Comparison of ENCODE assay signal across 12 cellular contexts in genomic region chr1:209746469-209747269, GRCh38. TPM values are rescaled to one million over a fixed set of nuclear protein-coding genes. Genes with fewer than 3 reads are reported as not detected.
DNase-seq lines count a peak whose midpoint lies in the region; ATAC-seq, FAIRE-seq and TF ChIP-seq lines count a peak whose summit lies in the region.
"Had no signal": no experiment of that assay in that cellular context is flagged by ENCODE, and none has a peak within 500 bp of the region (broad histone marks: within the 10 kb centered on the region; RNA-seq: fewer than 3 reads in every experiment).

No MANE protein-coding gene starts in this region.

- no peak for TF ChIP-seq CTCF in Caco-2 (IDR thresholded peaks at IDR 0.05; ENCODE audit: insufficient read depth in 1 of 2, low read depth in 1 of 2, low read length in 1 of 2, severe bottlenecking in 1 of 2, unreplicated experiment in 1 of 2)

- H3K9me3 ChIP-seq in Caco-2, result no peaks in the 10 kb centered on the region

- BruUV-seq in Caco-2 (replicated peaks; lab: Mats Ljungman, UMichigan), result no TSS peak

- no peaks in the 10 kb centered on the region for H3K36me3 Mint-ChIP-seq in Caco-2 (ENCODE audit: insufficient read depth, unreplicated experiment)
- no peaks in the 10 kb centered on the region for H3K36me3 Mint-ChIP-seq in T-cell
- H3K36me3 Mint-ChIP-seq: CD14-positive monocyte had no signal

- CTCF ChIA-PET in Caco-2 (lab: Charles Lee), result interaction anchor here (0.6 to 1.4 kb wide), 3 partner anchors 9 to 170 kb away, joined by 3 to 5 read pairs (median 3); partner anchors contain the start of gene TRAF3IP3
- CTCF ChIA-PET in T-cell (lab: Charles Lee), result interaction anchor here (1.0 to 4.1 kb wide), 4 partner anchors 9 to 23 kb away, joined by 3 to 21 read pairs (median 13); partner anchors contain the start of gene TRAF3IP3 (in 2 of the 2)

- peaks cover 19% of the 10 kb centered on the region for H3K4me1 ChIP-seq in Caco-2

- intact Hi-C loops in Caco-2 (cut with micrococcal nuclease; ENCODE audit: unreplicated experiment), result loop anchor here (1.0 to 2.0 kb wide), 6 partner anchors 22 to 178 kb away; no protein-coding TSS in a partner anchor

- no peak overlapping the region for H3K4me3 ChIP-seq in Caco-2 (ENCODE audit: low read depth, low read length)

- H3K27ac Mint-ChIP-seq in Caco-2 (ENCODE audit: unreplicated experiment), result no peak overlapping the region
- H3K27ac Mint-ChIP-seq in T-cell, result peak overlapping the region; percentile 97 to 98

- peak overlapping the region; percentile 29 for H3K27ac ChIP-seq in epithelial cell of prostate

- H3K9me3 Mint-ChIP-seq in Caco-2 (ENCODE audit: unreplicated experiment) (no peaks in the 10 kb centered on the region), T-cell (no peaks in the 10 kb centered on the region)
- H3K9me3 Mint-ChIP-seq: CD14-positive monocyte; dendritic cell treated with granulocyte-macrophage colony-stimulating factor and Interleukin-4, amounts not matched to agents 40 ng/mL and 50 ng/mL, for 4 days; T-helper 1 cell treated with Interleukin-12 subunit alpha and Interleukin-12 subunit beta and Interleukin-4 antibody, amounts not matched to agents 30 μg/mL and 1 μg/mL, for 36 hours had no signal

- no peak for TF ChIP-seq POLR2A in H54 (IDR thresholded peaks at IDR 0.05; ENCODE audit: low read depth, low read length)

- H3K27me3 ChIP-seq in Caco-2 (replicated peaks; ENCODE audit: control insufficient read depth, insufficient read depth, low read length), result no peaks in the 10 kb centered on the region

- POLR2A ChIA-PET in Caco-2 (lab: Charles Lee), result interaction anchor here (0.6 kb wide), 1 partner anchor 193 kb away, joined by 3 read pairs; no protein-coding TSS in a partner anchor
- POLR2A ChIA-PET in T-cell (lab: Charles Lee), result no interaction called here

- H3K36me3 ChIP-seq in Caco-2 (ENCODE audit: control insufficient read depth, insufficient read depth, low read length), result no peaks in the 10 kb centered on the region

- peak; percentile 99 for FAIRE-seq in A204.1 (lab: Jason Lieb, UNC)
- no peak for FAIRE-seq in H54 (lab: Jason Lieb, UNC)
- no peak for FAIRE-seq in GM19239 (lab: Jason Lieb, UNC)

- H3K27me3 Mint-ChIP-seq in Caco-2 (ENCODE audit: insufficient read depth, unreplicated experiment) (peaks cover 3% of the 10 kb centered on the region), T-cell (no peaks in the 10 kb centered on the region)
- H3K27me3 Mint-ChIP-seq: dendritic cell treated with granulocyte-macrophage colony-stimulating factor and Interleukin-4, amounts not matched to agents 40 ng/mL and 50 ng/mL, for 4 days had no signal

- H3K4me3 Mint-ChIP-seq in Caco-2 (ENCODE audit: unreplicated experiment) (peak overlapping the region; percentile 22), T-cell (peak overlapping the region in 1 of 3 donors; percentile 77)

- no peak for ATAC-seq in T-cell (replicated peaks in 1 of 4)

- DNase-seq in Caco-2 (no peak), T-cell (no peak), epithelial cell of prostate (ENCODE audit: low read depth, low spot score) (no peak), AG08395 (ENCODE audit: low spot score) (no peak), H54 (ENCODE audit: insufficient read length, low spot score) (no peak), GM19239 (ENCODE audit: insufficient read length, low spot score) (no peak), NCI-H1105 treated with DMSO at 0.1 percent for 48 hours (lab: John Stamatoyannopoulos, UW) (no peak)
- DNase-seq: NCI-H187 treated with DMSO at 0.1 percent for 48 hours had no signal

- H3K4me1 Mint-ChIP-seq in Caco-2 (ENCODE audit: low read depth, unreplicated experiment) (peaks cover 16% of the 10 kb centered on the region), T-cell (peaks cover 47 to 58% (median 48%) of the 10 kb centered on the region in 3 donors)

RNA-seq across cellular contexts. Expression of gene TRAF3IP3, which starts 9.2 kb away (rescaled TPM):
- total RNA-seq in Caco-2 (2022), result not detected in 2 replicates
- 100 to 1,000 TPM; 332 to 502 (median 465) TPM for total RNA-seq in T-cell

RNA-seq across cellular contexts. Expression of gene C1orf74, which starts 37.7 kb away (rescaled TPM):
- total RNA-seq in Caco-2 (2022), result 4.5 TPM in 2 replicates
- 1 to 10 TPM in 3 of 5 donors, under 1 TPM in 2; 0.58 to 1.3 (median 1.2) TPM for total RNA-seq in T-cell

RNA-seq across cellular contexts. Expression of gene HSD11B1, which starts 42.0 kb away (rescaled TPM):
- not detected in 2 replicates for total RNA-seq in Caco-2 (2022)
- total RNA-seq in T-cell, result 1 to 10 TPM in 1 of 5 donors, under 1 TPM in 1, not detected in 3; 0.41 to 1.1 TPM

RNA-seq across cellular contexts. Expression of gene IRF6, which starts 59.3 kb away (rescaled TPM):
- total RNA-seq in Caco-2 (2022) (27.3 and 30.3 TPM in 2 replicates), T-cell (1 to 10 TPM in 3 of 5 donors, under 1 TPM in 2; 0.16 to 2.6 (median 1.0) TPM)

Comparison
In these comparisons a context has a peak if more than half of its experiments do, and no peak if none do; other contexts are left out.
1. RNA of gene TRAF3IP3, which starts 9.2 kb away (total RNA-seq): 332 to 502 TPM in T-cell; not detected in Caco-2; every median in the first group is over 100 times any median in the second.